29 cellular contexts compared by ENCODE assay signal in the genomic region with DNA sequence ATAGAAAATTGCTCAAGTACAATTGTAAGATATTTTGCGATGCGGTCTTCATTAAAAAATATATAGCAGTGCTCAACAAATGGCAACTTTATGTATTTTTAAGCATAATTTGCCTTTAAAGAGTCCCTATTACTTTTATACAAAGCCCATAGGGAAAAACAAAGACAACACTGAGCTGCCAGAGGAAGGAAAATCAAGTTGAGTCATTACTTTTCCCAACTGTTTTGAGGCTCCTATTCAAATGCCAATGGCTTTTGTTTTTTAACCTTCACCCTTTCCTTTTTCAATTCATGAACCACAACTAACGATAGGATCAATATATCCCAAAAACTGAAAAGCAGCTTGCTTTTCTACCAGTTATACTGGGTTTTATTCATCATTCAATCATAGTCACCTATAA.
"Had no signal": no experiment of that assay in that cellular context is flagged by ENCODE, and none has a peak within 500 bp of the region (broad histone marks: within the 10 kb centered on the region; RNA-seq: fewer than 3 reads in every experiment).

No MANE protein-coding gene starts in this region.

- H3K4me3 Mint-ChIP-seq: effector memory CD8-positive, alpha-beta T cell; naive thymus-derived CD8-positive, alpha-beta T cell; stimulated activated effector memory CD8-positive, alpha-beta T cell treated with anti-CD3 and anti-CD28 coated beads, Interleukin-12 subunit alpha, Interleukin-12 subunit beta, amount 100 ng/mL, for 72 hours had no signal

- H3K36me3 Mint-ChIP-seq: stimulated activated effector memory CD8-positive, alpha-beta T cell treated with anti-CD3 and anti-CD28 coated beads, Interleukin-12 subunit alpha, Interleukin-12 subunit beta, amount 100 ng/mL, for 72 hours had no signal

- ATAC-seq: effector memory CD8-positive, alpha-beta T cell; heart right ventricle; left cardiac atrium; left lung; naive thymus-derived CD8-positive, alpha-beta T cell; psoas muscle; right cardiac atrium; stimulated activated effector memory CD8-positive, alpha-beta T cell treated with anti-CD3 and anti-CD28 coated beads, Interleukin-12 subunit alpha, Interleukin-12 subunit beta, amount 100 ng/mL, for 72 hours had no signal

- H3K27me3 ChIP-seq: esophagus squamous epithelium, heart right ventricle, left lung, ovary, sigmoid colon, stomach, thyroid gland, vagina had no signal

- DNase-seq: cortex of kidney; effector memory CD8-positive, alpha-beta T cell; erythroblast; esophagus squamous epithelium; foreskin melanocyte; glutamatergic neuron; heart right ventricle; hippocampal formation; left cardiac atrium; left lung; mesenchymal stem cell; midbrain; naive thymus-derived CD8-positive, alpha-beta T cell; occipital lobe; ovary; posterior cingulate gyrus; psoas muscle; right cardiac atrium; sigmoid colon; stimulated activated CD4-positive, alpha-beta T cell treated with anti-CD3 and anti-CD28 coated beads, Interleukin-2, amount 100 ng/mL, for 24 hours; stimulated activated CD4-positive, alpha-beta T cell treated with anti-CD3 and anti-CD28 coated beads, Interleukin-4, amount 100 ng/mL, for 24 hours; stimulated activated naive CD4-positive, alpha-beta T cell treated with Interleukin-2 at 50 U/mL for 16 hours; stomach; thyroid gland; trophoblast cell had no signal

- H3K9me3 Mint-ChIP-seq: stimulated activated effector memory CD8-positive, alpha-beta T cell treated with anti-CD3 and anti-CD28 coated beads, Interleukin-12 subunit alpha, Interleukin-12 subunit beta, amount 100 ng/mL, for 72 hours had no signal

- H3K27me3 Mint-ChIP-seq: effector memory CD8-positive, alpha-beta T cell had no signal

- H3K4me1 ChIP-seq: esophagus squamous epithelium, heart right ventricle, left lung, psoas muscle, sigmoid colon, thyroid gland, vagina had no signal

- H3K4me1 Mint-ChIP-seq: naive thymus-derived CD8-positive, alpha-beta T cell; stimulated activated effector memory CD8-positive, alpha-beta T cell treated with anti-CD3 and anti-CD28 coated beads, Interleukin-12 subunit alpha, Interleukin-12 subunit beta, amount 100 ng/mL, for 72 hours had no signal

- H3K9me3 ChIP-seq: ovary, sigmoid colon, thyroid gland, vagina had no signal

- H3K4me3 ChIP-seq: esophagus squamous epithelium, heart right ventricle, left lung, ovary, psoas muscle, sigmoid colon, stomach, thyroid gland, vagina had no signal

- H3K27ac ChIP-seq: esophagus squamous epithelium, heart right ventricle, left lung, ovary, psoas muscle, sigmoid colon, stomach, thyroid gland, vagina had no signal

- FAIRE-seq: endometrium, islet of Langerhans had no signal

- H3K27ac Mint-ChIP-seq: effector memory CD8-positive, alpha-beta T cell; naive thymus-derived CD8-positive, alpha-beta T cell; stimulated activated effector memory CD8-positive, alpha-beta T cell treated with anti-CD3 and anti-CD28 coated beads, Interleukin-12 subunit alpha, Interleukin-12 subunit beta, amount 100 ng/mL, for 72 hours had no signal

- H3K36me3 ChIP-seq: esophagus squamous epithelium, heart right ventricle, left lung, ovary, sigmoid colon, stomach, thyroid gland, vagina had no signal
